22 cellular contexts compared by ENCODE assay signal in the genomic region with DNA sequence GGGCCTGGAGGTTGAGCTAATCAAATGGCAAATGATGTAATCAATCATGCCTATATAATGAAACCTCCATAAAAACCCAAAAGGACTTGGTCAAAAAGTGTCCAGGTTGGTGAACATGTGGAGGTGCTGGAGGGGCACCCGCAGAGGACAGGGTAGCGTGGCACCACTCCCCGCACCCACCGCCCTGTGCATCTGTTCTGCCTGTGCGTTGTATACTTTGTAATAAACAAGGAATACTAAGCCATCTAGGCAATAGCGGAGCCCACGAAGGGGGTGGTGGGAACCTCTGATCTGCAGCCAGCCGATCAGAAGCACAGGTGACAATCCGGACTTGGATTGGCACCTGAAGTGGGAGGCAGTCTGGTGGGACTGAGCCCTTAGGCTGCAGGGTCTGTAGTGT.
DNase-seq lines count a peak whose midpoint lies in the region; ATAC-seq and TF ChIP-seq lines count a peak whose summit lies in the region.
"Had no signal": no experiment of that assay in that cellular context is flagged by ENCODE, and none has a peak within 500 bp of the region (broad histone marks: within the 10 kb centered on the region; RNA-seq: fewer than 3 reads in every experiment).

No MANE protein-coding gene starts in this region.

- TF ChIP-seq CTCF in osteoblast (IDR thresholded peaks at IDR 0.05; ENCODE audit: extremely low read depth, low read depth, low read length) (no peak), endothelial cell (IDR thresholded peaks at IDR 0.05; ENCODE audit: unreplicated experiment) (no peak)

- peaks cover 73% of the 10 kb centered on the region for H3K36me3 Mint-ChIP-seq in activated CD8-positive, alpha-beta memory T cell treated with anti-CD3 and anti-CD28 coated beads, Interleukin-2, amount 10 ng/mL, durations not matched to agents 7 days and 5 days
- H3K36me3 Mint-ChIP-seq in T-cell, result peaks cover 38% of the 10 kb centered on the region
- H3K36me3 Mint-ChIP-seq in activated naive CD8-positive, alpha-beta T cell treated with anti-CD3 and anti-CD28 coated beads, Interleukin-2, amount 50 U/mL, for 24 hours (ENCODE audit: low read depth), result peaks cover 64% of the 10 kb centered on the region
- peaks cover 59% of the 10 kb centered on the region for H3K36me3 Mint-ChIP-seq in endothelial cell (ENCODE audit: low read depth, unreplicated experiment)

- H3K36me3 ChIP-seq in osteoblast (ENCODE audit: insufficient read depth, low read length), result no peaks in the 10 kb centered on the region
- H3K36me3 ChIP-seq: cardiac muscle cell, tibial nerve had no signal

- CTCF ChIA-PET in activated CD8-positive, alpha-beta memory T cell treated with anti-CD3 and anti-CD28 coated beads, Interleukin-2, amount 10 ng/mL, durations not matched to agents 7 days and 5 days (lab: Charles Lee), result interaction anchor here (5.8 to 9.2 kb wide), 3 partner anchors 32 to 95 kb away, joined by 46 to 175 read pairs (median 73); partner anchors contain the start of gene CCDC88C
- CTCF ChIA-PET in T-cell (lab: Charles Lee), result interaction anchor here (0.8 to 1.1 kb wide), 3 partner anchors 30 to 96 kb away, joined by 3 to 11 read pairs (median 4); no protein-coding TSS in a partner anchor

- no peak overlapping the region for H3K4me3 Mint-ChIP-seq in activated CD8-positive, alpha-beta memory T cell treated with anti-CD3 and anti-CD28 coated beads, Interleukin-2, amount 10 ng/mL, durations not matched to agents 7 days and 5 days
- H3K4me3 Mint-ChIP-seq in T-cell, result peak overlapping the region in 1 of 3 donors; percentile 27
- H3K4me3 Mint-ChIP-seq in activated naive CD8-positive, alpha-beta T cell treated with anti-CD3 and anti-CD28 coated beads, Interleukin-2, amount 50 U/mL, for 24 hours, result no peak overlapping the region
- H3K4me3 Mint-ChIP-seq in endothelial cell (ENCODE audit: unreplicated experiment), result no peak overlapping the region
- H3K4me3 Mint-ChIP-seq: GM23338 had no signal

- H3K4me1 ChIP-seq in osteoblast (ENCODE audit: insufficient read depth, low read length), result peaks cover 10% of the 10 kb centered on the region
- H3K4me1 ChIP-seq: psoas muscle had no signal

- no peak overlapping the region for H3K4me3 ChIP-seq in osteoblast (ENCODE audit: insufficient read depth, low read length)
- H3K4me3 ChIP-seq: cardiac muscle cell, GM23338, psoas muscle, tibial nerve had no signal

- H2AFZ ChIP-seq in osteoblast (ENCODE audit: low read length), result no peak overlapping the region
- H2AFZ ChIP-seq: GM23338 had no signal

- no peaks in the 10 kb centered on the region for H3K9me3 ChIP-seq in osteoblast (ENCODE audit: low read depth, low read length)
- H3K9me3 ChIP-seq: psoas muscle, tibial nerve had no signal

- H3K27me3 Mint-ChIP-seq in activated CD8-positive, alpha-beta memory T cell treated with anti-CD3 and anti-CD28 coated beads, Interleukin-2, amount 10 ng/mL, durations not matched to agents 7 days and 5 days, result no peaks in the 10 kb centered on the region
- no peaks in the 10 kb centered on the region for H3K27me3 Mint-ChIP-seq in T-cell
- no peaks in the 10 kb centered on the region for H3K27me3 Mint-ChIP-seq in activated naive CD8-positive, alpha-beta T cell treated with anti-CD3 and anti-CD28 coated beads, Interleukin-2, amount 50 U/mL, for 24 hours
- H3K27me3 Mint-ChIP-seq in endothelial cell (ENCODE audit: unreplicated experiment), result peaks cover 8% of the 10 kb centered on the region

- POLR2A ChIA-PET in T-cell (lab: Charles Lee), result interaction anchor here in 1 of 2 donors (0.7 to 1.4 kb wide), 3 partner anchors 11 to 96 kb away, joined by 3 to 9 read pairs (median 6); no protein-coding TSS in a partner anchor

- no peak overlapping the region for H3K27ac ChIP-seq in osteoblast (ENCODE audit: low read depth, low read length)
- H3K27ac ChIP-seq: cardiac muscle cell, psoas muscle, tibial nerve had no signal

- H3K4me1 Mint-ChIP-seq in activated CD8-positive, alpha-beta memory T cell treated with anti-CD3 and anti-CD28 coated beads, Interleukin-2, amount 10 ng/mL, durations not matched to agents 7 days and 5 days, result peaks cover 75% of the 10 kb centered on the region
- H3K4me1 Mint-ChIP-seq in T-cell (peaks cover 84 to 88% (median 84%) of the 10 kb centered on the region in 3 donors), endothelial cell (ENCODE audit: unreplicated experiment) (peaks cover 15% of the 10 kb centered on the region)
- peaks cover 89% of the 10 kb centered on the region for H3K4me1 Mint-ChIP-seq in activated naive CD8-positive, alpha-beta T cell treated with anti-CD3 and anti-CD28 coated beads, Interleukin-2, amount 50 U/mL, for 24 hours

- ATAC-seq in activated CD8-positive, alpha-beta memory T cell treated with anti-CD3 and anti-CD28 coated beads, Interleukin-2, amount 10 ng/mL, durations not matched to agents 7 days and 5 days, result no peak
- ATAC-seq in T-cell (replicated peaks in 1 of 4) (no peak), HG03442 (IDR thresholded peaks at IDR 0.05; ENCODE audit: unreplicated experiment) (no peak), GM21381 (IDR thresholded peaks at IDR 0.05; ENCODE audit: unreplicated experiment) (no peak)
- ATAC-seq in activated naive CD8-positive, alpha-beta T cell treated with anti-CD3 and anti-CD28 coated beads, Interleukin-2, amount 50 U/mL, for 24 hours, result no peak
- ATAC-seq: GM23338, left colon, psoas muscle had no signal

- no peaks in the 10 kb centered on the region for H3K79me2 ChIP-seq in osteoblast (ENCODE audit: insufficient read depth, low read length)

- H4K20me1 ChIP-seq in osteoblast (ENCODE audit: insufficient read depth, low read length), result no peaks in the 10 kb centered on the region

- H3K27me3 ChIP-seq in osteoblast (ENCODE audit: insufficient read depth, low read length), result no peaks in the 10 kb centered on the region

- H3K4me2 ChIP-seq in osteoblast (ENCODE audit: insufficient read depth, low read length), result no peak overlapping the region
- H3K4me2 ChIP-seq: GM23338 had no signal

- H3K9me3 Mint-ChIP-seq in activated CD8-positive, alpha-beta memory T cell treated with anti-CD3 and anti-CD28 coated beads, Interleukin-2, amount 10 ng/mL, durations not matched to agents 7 days and 5 days (ENCODE audit: low read depth), result no peaks in the 10 kb centered on the region
- H3K9me3 Mint-ChIP-seq in T-cell, result no peaks in the 10 kb centered on the region
- H3K9me3 Mint-ChIP-seq in activated naive CD8-positive, alpha-beta T cell treated with anti-CD3 and anti-CD28 coated beads, Interleukin-2, amount 50 U/mL, for 24 hours, result no peaks in the 10 kb centered on the region
- H3K9me3 Mint-ChIP-seq in endothelial cell (ENCODE audit: unreplicated experiment), result no peaks in the 10 kb centered on the region

- H3K27ac Mint-ChIP-seq in activated CD8-positive, alpha-beta memory T cell treated with anti-CD3 and anti-CD28 coated beads, Interleukin-2, amount 10 ng/mL, durations not matched to agents 7 days and 5 days, result peak overlapping the region; percentile 54
- H3K27ac Mint-ChIP-seq in T-cell, result peak overlapping the region; percentile 86 to 98
- peak overlapping the region; percentile 57 for H3K27ac Mint-ChIP-seq in activated naive CD8-positive, alpha-beta T cell treated with anti-CD3 and anti-CD28 coated beads, Interleukin-2, amount 50 U/mL, for 24 hours
- no peak overlapping the region for H3K27ac Mint-ChIP-seq in endothelial cell (ENCODE audit: unreplicated experiment)
- H3K27ac Mint-ChIP-seq: GM23338 had no signal

- no peak for DNase-seq in activated CD8-positive, alpha-beta memory T cell treated with anti-CD3 and anti-CD28 coated beads, Interleukin-2, amount 10 ng/mL, durations not matched to agents 7 days and 5 days
- no peak for DNase-seq in activated CD8-positive, alpha-beta memory T cell treated with anti-CD3 and anti-CD28 coated beads for 24 hours
- no peak for DNase-seq in T-cell
- no peak for DNase-seq in activated naive CD8-positive, alpha-beta T cell treated with anti-CD3 and anti-CD28 coated beads, Interleukin-2, amount 50 U/mL, for 24 hours
- peak; percentile 23 for DNase-seq in osteoblast (ENCODE audit: insufficient read length, low spot score, missing footprints)
- DNase-seq in endothelial cell (ENCODE audit: low spot score), result no peak
- DNase-seq: activated CD8-positive, alpha-beta memory T cell treated with anti-CD3 and anti-CD28 coated beads, Interleukin-2, amount 50 U/mL, for 4 hours; cortex of kidney; DMS153; hippocampal formation; left colon; MV-4-11; NCI-H1436 treated with DMSO at 0.1 percent for 48 hours; NCI-H446; NCI-H774; nucleus accumbens; psoas muscle had no signal
